ENCODE assay signal across 1 cellular context in genomic region chr1:237712082-237712481, GRCh38.
TF ChIP-seq lines count a peak whose summit lies in the region.

No MANE protein-coding gene starts in this region.

TF ChIP-seq in WTC11, 78 proteins besides CTCF, POLR2A, EP300 and RAD21 (continued from another document):
- TF ChIP-seq, protein P1, sequence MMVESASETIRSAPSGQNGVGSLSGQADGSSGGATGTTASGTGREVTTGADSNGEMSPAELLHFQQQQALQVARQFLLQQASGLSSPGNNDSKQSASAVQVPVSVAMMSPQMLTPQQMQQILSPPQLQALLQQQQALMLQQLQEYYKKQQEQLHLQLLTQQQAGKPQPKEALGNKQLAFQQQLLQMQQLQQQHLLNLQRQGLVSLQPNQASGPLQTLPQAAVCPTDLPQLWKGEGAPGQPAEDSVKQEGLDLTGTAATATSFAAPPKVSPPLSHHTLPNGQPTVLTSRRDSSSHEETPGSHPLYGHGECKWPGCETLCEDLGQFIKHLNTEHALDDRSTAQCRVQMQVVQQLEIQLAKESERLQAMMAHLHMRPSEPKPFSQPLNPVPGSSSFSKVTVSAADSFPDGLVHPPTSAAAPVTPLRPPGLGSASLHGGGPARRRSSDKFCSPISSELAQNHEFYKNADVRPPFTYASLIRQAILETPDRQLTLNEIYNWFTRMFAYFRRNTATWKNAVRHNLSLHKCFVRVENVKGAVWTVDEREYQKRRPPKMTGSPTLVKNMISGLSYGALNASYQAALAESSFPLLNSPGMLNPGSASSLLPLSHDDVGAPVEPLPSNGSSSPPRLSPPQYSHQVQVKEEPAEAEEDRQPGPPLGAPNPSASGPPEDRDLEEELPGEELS (CRISPR knock-in tag; IDR thresholded peaks at IDR 0.05): no peak
- TF ChIP-seq NFATC4 (CRISPR knock-in tag; IDR thresholded peaks at IDR 0.05) (no peak), GTF2I (CRISPR knock-in tag; conservative IDR thresholded peaks at IDR 0.05) (no peak)
